ENCODE assay signal across 23 cellular contexts in genomic region chr12:62976110-62976640, GRCh38. TPM values are rescaled to one million over a fixed set of nuclear protein-coding genes. Genes with fewer than 3 reads are reported as not detected.
"Had no signal": no experiment of that assay in that cellular context is flagged by ENCODE, and none has a peak within 500 bp of the region (broad histone marks: within the 10 kb centered on the region; RNA-seq: fewer than 3 reads in every experiment).

No MANE protein-coding gene starts in this region.

- H3K4me1 ChIP-seq: Peyer's patch had no signal

- DNase-seq: activated B cell treated with CpG ODN at 0.5 μM for 24 hours; activated CD4-positive, alpha-beta memory T cell treated with anti-CD3 and anti-CD28 coated beads for 36 hours; activated CD4-positive, alpha-beta T cell treated with anti-CD3 and anti-CD28 coated beads, Interleukin-2, amount 10 ng/mL, durations not matched to agents 7 days and 5 days; activated CD8-positive, alpha-beta memory T cell treated with anti-CD3 and anti-CD28 coated beads for 24 hours; activated gamma-delta T cell; activated naive CD4-positive, alpha-beta T cell treated with anti-CD3 and anti-CD28 coated beads for 36 hours; activated T-cell treated with anti-CD3 and anti-CD28 coated beads, Interleukin-2, amount 50 U/mL, for 48 hours; amygdala; cerebellar nuclear complex; NCI-H1048; NCI-H146; NCI-H187 treated with DMSO at 0.1 percent for 48 hours; NCI-H2081 treated with DMSO at 0.1 percent for 48 hours; NCI-H446 treated with DMSO at 0.1 percent for 48 hours; NCI-H524 treated with DMSO at 0.1 percent for 48 hours; NK-92 treated with Interleukin-12 subunit alpha and Interleukin-12 subunit beta, amount 100 ng/mL, for 24 hours; OCI-M1; Peyer's patch; SHP77; T-helper 17 cell; T-helper 9 cell had no signal

- H3K27ac ChIP-seq: cardiac muscle cell, Peyer's patch had no signal

- H3K9me3 ChIP-seq: Peyer's patch had no signal

- H3K36me3 ChIP-seq: cardiac muscle cell, Peyer's patch had no signal

- H3K4me3 ChIP-seq: cardiac muscle cell, Peyer's patch had no signal

- H3K27me3 ChIP-seq: cardiac muscle cell, Peyer's patch had no signal

RNA-seq across cellular contexts. Expression of gene PPM1H, which starts 41.2 kb away (rescaled TPM):
- total RNA-seq: activated B cell treated with CpG ODN at 0.5 μM for 24 hours; activated CD4-positive, alpha-beta memory T cell treated with anti-CD3 and anti-CD28 coated beads for 36 hours; activated CD4-positive, alpha-beta T cell treated with anti-CD3 and anti-CD28 coated beads, Interleukin-2, amount 10 ng/mL, durations not matched to agents 7 days and 5 days; activated naive CD4-positive, alpha-beta T cell treated with anti-CD3 and anti-CD28 coated beads for 36 hours; activated T-helper 17 cell treated with anti-CD3 and anti-CD28 coated beads, Interleukin-2, amount 50 U/mL, for 72 hours had no signal
